Comparison of ENCODE assay signal across 2 cellular contexts in genomic region chr17:57619061-57619937, GRCh38.
TF ChIP-seq lines count a peak whose summit lies in the region.

No MANE protein-coding gene starts in this region.

TF ChIP-seq in IMR-90, 13 proteins besides CTCF, POLR2A, EP300 and RAD21 (continued from another document):
- TF ChIP-seq SMC3 (IDR thresholded peaks at IDR 0.05; ENCODE audit: low read depth, low read length), result no peak

TF ChIP-seq in GM12878, 131 proteins besides CTCF, POLR2A, EP300 and RAD21:
- TF ChIP-seq RELA (IDR thresholded peaks at IDR 0.05; ENCODE audit: borderline replicate concordance, partially characterized antibody), result no peak
- TF ChIP-seq CBX3 (IDR thresholded peaks at IDR 0.05; ENCODE audit: borderline replicate concordance, low read depth), result no peak
- TF ChIP-seq CHD2 (IDR thresholded peaks at IDR 0.05; ENCODE audit: borderline replicate concordance, low read depth, low read length), result no peak
- TF ChIP-seq BRCA1 (IDR thresholded peaks at IDR 0.05; ENCODE audit: low read depth, low read length), result no peak
- TF ChIP-seq REST (IDR thresholded peaks at IDR 0.05; ENCODE audit: low read depth, low read length), result no peak
- TF ChIP-seq, protein P1, sequence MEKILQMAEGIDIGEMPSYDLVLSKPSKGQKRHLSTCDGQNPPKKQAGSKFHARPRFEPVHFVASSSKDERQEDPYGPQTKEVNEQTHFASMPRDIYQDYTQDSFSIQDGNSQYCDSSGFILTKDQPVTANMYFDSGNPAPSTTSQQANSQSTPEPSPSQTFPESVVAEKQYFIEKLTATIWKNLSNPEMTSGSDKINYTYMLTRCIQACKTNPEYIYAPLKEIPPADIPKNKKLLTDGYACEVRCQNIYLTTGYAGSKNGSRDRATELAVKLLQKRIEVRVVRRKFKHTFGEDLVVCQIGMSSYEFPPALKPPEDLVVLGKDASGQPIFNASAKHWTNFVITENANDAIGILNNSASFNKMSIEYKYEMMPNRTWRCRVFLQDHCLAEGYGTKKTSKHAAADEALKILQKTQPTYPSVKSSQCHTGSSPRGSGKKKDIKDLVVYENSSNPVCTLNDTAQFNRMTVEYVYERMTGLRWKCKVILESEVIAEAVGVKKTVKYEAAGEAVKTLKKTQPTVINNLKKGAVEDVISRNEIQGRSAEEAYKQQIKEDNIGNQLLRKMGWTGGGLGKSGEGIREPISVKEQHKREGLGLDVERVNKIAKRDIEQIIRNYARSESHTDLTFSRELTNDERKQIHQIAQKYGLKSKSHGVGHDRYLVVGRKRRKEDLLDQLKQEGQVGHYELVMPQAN (conservative IDR thresholded peaks at IDR 0.05), result no peak
- TF ChIP-seq NFYA (IDR thresholded peaks at IDR 0.05; ENCODE audit: borderline replicate concordance, low read depth, low read length), result no peak
TF ChIP-seq in GM12878: peak in this region for 0.
